ENCODE assay signal across 9 cellular contexts in the genomic region with DNA sequence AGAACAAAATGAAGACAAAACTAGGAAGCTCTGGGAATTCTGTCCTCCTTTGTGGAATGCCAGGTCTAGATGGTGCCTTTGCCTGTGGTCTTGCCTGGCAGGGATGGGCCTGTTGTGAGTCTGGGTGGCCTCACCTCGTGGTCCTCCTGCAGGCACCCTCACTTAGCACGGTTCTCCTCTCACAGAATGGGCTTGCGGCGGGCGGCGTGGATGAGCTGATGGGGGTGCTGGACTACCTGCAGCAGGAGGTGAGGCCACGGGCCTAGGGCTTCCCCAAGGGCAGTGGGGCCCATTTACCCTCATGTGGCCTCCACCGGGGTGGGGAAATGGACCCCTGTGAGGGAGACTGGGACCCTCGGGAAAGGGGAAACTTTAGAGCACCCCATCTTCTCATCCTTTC. TPM values are rescaled to one million over a fixed set of nuclear protein-coding genes. Genes with fewer than 3 reads are reported as not detected.
"Had no signal": no experiment of that assay in that cellular context is flagged by ENCODE, and none has a peak within 500 bp of the region (broad histone marks: within the 10 kb centered on the region; RNA-seq: fewer than 3 reads in every experiment).

No MANE protein-coding gene starts in this region.

- H3K27ac ChIP-seq: HL-60, KMS-11 had no signal

- H3K4me3 ChIP-seq: K562 had no signal

- H3K9ac ChIP-seq: KMS-11 had no signal

- DNase-seq: IMR-90, KBM-7, KG1 had no signal

- ATAC-seq: HepG2 had no signal

- H3K4me2 ChIP-seq: KMS-11 had no signal

- H3K9me3 Mint-ChIP-seq: IgD-negative memory B cell had no signal

RNA-seq across cellular contexts. Expression of a gene that starts 42.3 kb away (rescaled TPM):
- total RNA-seq: HT-29 had no signal
- polyA plus RNA-seq: IgD-negative memory B cell had no signal
